In genomic region chr6:34260576-34261267, GRCh38 we compare ENCODE assay signal across 19 cellular contexts. TPM values are rescaled to one million over a fixed set of nuclear protein-coding genes. Genes with fewer than 3 reads are reported as not detected.
A peak's percentile ranks its signal among the peaks of the same experiment; 100 is the strongest.
DNase-seq lines count a peak whose midpoint lies in the region; ATAC-seq and TF ChIP-seq lines count a peak whose summit lies in the region.
"Had no signal": no experiment of that assay in that cellular context is flagged by ENCODE, and none has a peak within 500 bp of the region (broad histone marks: within the 10 kb centered on the region; RNA-seq: fewer than 3 reads in every experiment).

No MANE protein-coding gene starts in this region.

- H3K27me3 ChIP-seq in spleen (replicated peaks in 1 of 7) (no peaks in the 10 kb centered on the region), A673 (replicated peaks; ENCODE audit: insufficient read depth, low read depth, low read length, poor library complexity) (no peaks in the 10 kb centered on the region)
- H3K27me3 ChIP-seq: BLaER1 had no signal

- H3K4me3 ChIP-seq in spleen, result no peak overlapping the region
- H3K4me3 ChIP-seq in A673 (ENCODE audit: low read depth, low read length, poor library complexity, severe bottlenecking), result no peak overlapping the region
- H3K4me3 ChIP-seq: A549, BLaER1, GM23338 had no signal

- no peaks in the 10 kb centered on the region for H3K4me1 ChIP-seq in spleen
- H3K4me1 ChIP-seq in A673 (ENCODE audit: insufficient read depth, low read length, poor library complexity, severe bottlenecking), result no peaks in the 10 kb centered on the region
- H3K4me1 ChIP-seq: A549, BLaER1, Caco-2 had no signal

- BruUV-seq in A673 (replicated peaks; lab: Mats Ljungman, UMichigan), result no TSS peak

- H3K36me3 ChIP-seq in spleen (peaks cover 0 to 7% (median 0%) of the 10 kb centered on the region in 6 donors), A673 (ENCODE audit: insufficient read depth, low read length, poor library complexity, severe bottlenecking) (no peaks in the 10 kb centered on the region)
- H3K36me3 ChIP-seq: BLaER1 had no signal

- DNase-seq in NCI-H748 (lab: John Stamatoyannopoulos, UW; ENCODE audit: unreplicated experiment), result peak; percentile 13
- no peak for DNase-seq in NCI-H748 treated with DMSO at 0.1 percent for 48 hours (lab: John Stamatoyannopoulos, UW)
- peak; percentile 78 for DNase-seq in HT-29 (ENCODE audit: low spot score)
- DNase-seq in spleen, result peak; percentile 16
- no peak for DNase-seq in SK-N-DZ (ENCODE audit: low spot score)
- DNase-seq in A673 (ENCODE audit: low spot score), result no peak
- DNase-seq: 8988T; Caco-2; CD4-positive, CD25-positive, alpha-beta regulatory T cell; CD8-positive, alpha-beta T cell; DMS153; DND-41; H9 had no signal

- no peak for ATAC-seq in GM21737 (IDR thresholded peaks at IDR 0.05; ENCODE audit: unreplicated experiment)
- ATAC-seq: A549; CD8-positive, alpha-beta T cell; GM23338; HCT116 had no signal

- POLR2A ChIA-PET in A673 (lab: Charles Lee; ENCODE audit: low non-redundant PET), result no interaction called here

- TF ChIP-seq CTCF in spleen (IDR thresholded peaks at IDR 0.05 in 8 of 11, conservative IDR thresholded peaks at IDR 0.05 in 3 of 11), result no peak
- TF ChIP-seq CTCF in A673 (conservative IDR thresholded peaks at IDR 0.05; ENCODE audit: low read depth, low read length), result no peak

- H3K9me3 ChIP-seq in spleen (peaks cover 0 to 32% (median 14%) of the 10 kb centered on the region in 8 donors), A673 (ENCODE audit: low read depth, low read length, poor library complexity, severe bottlenecking) (no peaks in the 10 kb centered on the region)
- H3K9me3 ChIP-seq: A549, Caco-2 had no signal

- intact Hi-C loops in spleen (cut with DNase I; ENCODE audit: low total_unique reads) (no loop called here), A673 (cut with micrococcal nuclease; ENCODE audit: unreplicated experiment) (no loop called here)

- CTCF ChIA-PET in A673 (lab: Charles Lee), result no interaction called here

- 83 to 92% (median 87%) methylated on average over 17 of the region's 17 CpGs for WGBS in spleen, 5 donors

- H3K27ac ChIP-seq in spleen, result no peak overlapping the region
- no peak overlapping the region for H3K27ac ChIP-seq in A673 (ENCODE audit: low read depth, low read length, poor library complexity, severe bottlenecking)
- H3K27ac ChIP-seq: A549, BLaER1, C4-2B had no signal

- no peak for TF ChIP-seq POLR2A in spleen (IDR thresholded peaks at IDR 0.05)

RNA-seq across cellular contexts. Expression of gene SMIM29, which starts 11.9 kb away (rescaled TPM):
- total RNA-seq in HT-29 (2014; rRNA removed; shearing (Covaris generic)), result 25.2 and 26.8 TPM in 2 replicates
- total RNA-seq in spleen, result 10 to 100 TPM; 24.7 to 40.7 (median 33.9) TPM
- polyA plus RNA-seq in spleen, result 10 to 100 TPM; 69.0 to 73.7 (median 71.5) TPM
- polyA plus RNA-seq in SK-N-DZ (2014; cell fraction: cytosol; rRNA removed), result 33.7 and 40.1 TPM in 2 replicates
- polyA plus RNA-seq in SK-N-DZ (2014; cell fraction: nucleus; rRNA removed), result 24.7 and 25.4 TPM in 2 replicates
- 19.1 and 24.0 TPM in 2 replicates for total RNA-seq in A673 (2021)

RNA-seq across cellular contexts. Expression of gene HMGA1, which starts 24.0 kb away (rescaled TPM):
- 1,158 and 1,171 TPM in 2 replicates for total RNA-seq in HT-29 (2014; rRNA removed; shearing (Covaris generic))
- total RNA-seq in spleen, result 100 to 1,000 TPM in 2 of 7 donors, 10 to 100 TPM in 5; 49.9 to 112 (median 73.5) TPM
- 100 to 1,000 TPM in 2 of 3 donors, 10 to 100 TPM in 1; 63.7 to 129 (median 109) TPM for polyA plus RNA-seq in spleen
- polyA plus RNA-seq in SK-N-DZ (2014; cell fraction: cytosol; rRNA removed), result 218 and 250 TPM in 2 replicates
- 96.7 and 121 TPM in 2 replicates for polyA plus RNA-seq in SK-N-DZ (2014; cell fraction: nucleus; rRNA removed)
- 248 and 290 TPM in 2 replicates for total RNA-seq in A673 (2021)

Comparison
In these comparisons a context has a peak if more than half of its experiments do, and no peak if none do; other contexts are left out.
1. DNase-seq: peak in NCI-H748 (single experiment), HT-29 (single experiment) and spleen (single experiment); none in NCI-H748 treated with DMSO at 0.1 percent for 48 hours (single experiment), SK-N-DZ (single experiment) and A673 (single experiment).